In genomic region chr10:97880109-97880508, GRCh38 we compare ENCODE assay signal across 22 cellular contexts. TPM values are rescaled to one million over a fixed set of nuclear protein-coding genes. Genes with fewer than 3 reads are reported as not detected.
"Had no signal": no experiment of that assay in that cellular context is flagged by ENCODE, and none has a peak within 500 bp of the region (broad histone marks: within the 10 kb centered on the region; RNA-seq: fewer than 3 reads in every experiment).

No MANE protein-coding gene starts in this region.

- H3K27ac ChIP-seq: colonic mucosa, epithelial cell of prostate, esophagus squamous epithelium, gastrocnemius medialis, heart right ventricle, left lung, lower lobe of right lung had no signal

- H3K9me3 ChIP-seq: colonic mucosa, esophagus squamous epithelium, gastrocnemius medialis, heart right ventricle, left lung, lower lobe of right lung had no signal

- DNase-seq: colonic mucosa; cortex of kidney; effector CD8-positive, alpha-beta T cell; effector memory CD8-positive, alpha-beta T cell; endodermal cell; erythroblast; esophagus squamous epithelium; foreskin fibroblast; foreskin melanocyte; gastrocnemius medialis; glutamatergic neuron; head of caudate nucleus; heart right ventricle; hippocampal formation; left cardiac atrium; left ventricle myocardium superior; lower lobe of right lung; mesenchymal stem cell; midbrain had no signal

- H3K4me3 ChIP-seq: colonic mucosa, esophagus squamous epithelium, gastrocnemius medialis, heart right ventricle, left lung, lower lobe of right lung had no signal

- H3K27me3 ChIP-seq: colonic mucosa, gastrocnemius medialis had no signal

- H3K4me1 ChIP-seq: colonic mucosa, gastrocnemius medialis, heart right ventricle, left lung, lower lobe of right lung had no signal

- H3K36me3 ChIP-seq: colonic mucosa, esophagus squamous epithelium, gastrocnemius medialis, heart right ventricle, left lung, lower lobe of right lung had no signal

RNA-seq across cellular contexts. Expression of gene GOLGA7B, which starts 30.5 kb away (rescaled TPM):
- total RNA-seq: glomerular endothelial cell, left ventricle myocardium superior had no signal
